ENCODE assay signal across 25 cellular contexts in genomic region chr11:126025822-126026221, GRCh38.
"Had no signal": no experiment of that assay in that cellular context is flagged by ENCODE, and none has a peak within 500 bp of the region (broad histone marks: within the 10 kb centered on the region; RNA-seq: fewer than 3 reads in every experiment).

No MANE protein-coding gene starts in this region.

- H3K27ac ChIP-seq: colonic mucosa, epithelial cell of prostate, esophagus squamous epithelium, gastrocnemius medialis, heart right ventricle, left lung, lower lobe of right lung had no signal

- H3K27ac Mint-ChIP-seq: dendritic cell treated with granulocyte-macrophage colony-stimulating factor and Interleukin-4, amounts not matched to agents 40 ng/mL and 50 ng/mL, for 4 days; effector memory CD8-positive, alpha-beta T cell; endodermal cell; mesothelial cell of epicardium had no signal

- H3K27me3 ChIP-seq: colonic mucosa, esophagus squamous epithelium, gastrocnemius medialis, heart right ventricle had no signal

- H3K9me3 Mint-ChIP-seq: dendritic cell treated with granulocyte-macrophage colony-stimulating factor and Interleukin-4, amounts not matched to agents 40 ng/mL and 50 ng/mL, for 4 days; effector memory CD8-positive, alpha-beta T cell; endodermal cell; mesothelial cell of epicardium had no signal

- H3K4me1 ChIP-seq: colonic mucosa, gastrocnemius medialis, left lung, lower lobe of right lung had no signal

- H3K36me3 ChIP-seq: colonic mucosa, esophagus squamous epithelium, gastrocnemius medialis, left lung, lower lobe of right lung had no signal

- H3K4me3 Mint-ChIP-seq: dendritic cell treated with granulocyte-macrophage colony-stimulating factor and Interleukin-4, amounts not matched to agents 40 ng/mL and 50 ng/mL, for 4 days; effector memory CD8-positive, alpha-beta T cell; endodermal cell; mesothelial cell of epicardium had no signal

- DNase-seq: cerebellar nuclear complex; colonic mucosa; cortex of kidney; effector CD8-positive, alpha-beta T cell; effector memory CD8-positive, alpha-beta T cell; endodermal cell; erythroblast; esophagus squamous epithelium; foreskin fibroblast; foreskin melanocyte; gastrocnemius medialis; glutamatergic neuron; head of caudate nucleus; heart right ventricle; hippocampal formation; left cardiac atrium; left lung; left ventricle myocardium superior; lower lobe of right lung; mesenchymal stem cell; mucosa of descending colon had no signal

- H3K4me3 ChIP-seq: colonic mucosa, esophagus squamous epithelium, gastrocnemius medialis, heart right ventricle, left lung, lower lobe of right lung, mucosa of descending colon had no signal

- ATAC-seq: effector memory CD8-positive, alpha-beta T cell; esophagus mucosa; gastrocnemius medialis; heart right ventricle; left lung; lower lobe of right lung; mucosa of descending colon had no signal

- H3K9me3 ChIP-seq: colonic mucosa, esophagus squamous epithelium, gastrocnemius medialis, heart right ventricle, left lung, lower lobe of right lung, mucosa of descending colon had no signal
